Comparison of ENCODE assay signal across 8 cellular contexts in the genomic region with DNA sequence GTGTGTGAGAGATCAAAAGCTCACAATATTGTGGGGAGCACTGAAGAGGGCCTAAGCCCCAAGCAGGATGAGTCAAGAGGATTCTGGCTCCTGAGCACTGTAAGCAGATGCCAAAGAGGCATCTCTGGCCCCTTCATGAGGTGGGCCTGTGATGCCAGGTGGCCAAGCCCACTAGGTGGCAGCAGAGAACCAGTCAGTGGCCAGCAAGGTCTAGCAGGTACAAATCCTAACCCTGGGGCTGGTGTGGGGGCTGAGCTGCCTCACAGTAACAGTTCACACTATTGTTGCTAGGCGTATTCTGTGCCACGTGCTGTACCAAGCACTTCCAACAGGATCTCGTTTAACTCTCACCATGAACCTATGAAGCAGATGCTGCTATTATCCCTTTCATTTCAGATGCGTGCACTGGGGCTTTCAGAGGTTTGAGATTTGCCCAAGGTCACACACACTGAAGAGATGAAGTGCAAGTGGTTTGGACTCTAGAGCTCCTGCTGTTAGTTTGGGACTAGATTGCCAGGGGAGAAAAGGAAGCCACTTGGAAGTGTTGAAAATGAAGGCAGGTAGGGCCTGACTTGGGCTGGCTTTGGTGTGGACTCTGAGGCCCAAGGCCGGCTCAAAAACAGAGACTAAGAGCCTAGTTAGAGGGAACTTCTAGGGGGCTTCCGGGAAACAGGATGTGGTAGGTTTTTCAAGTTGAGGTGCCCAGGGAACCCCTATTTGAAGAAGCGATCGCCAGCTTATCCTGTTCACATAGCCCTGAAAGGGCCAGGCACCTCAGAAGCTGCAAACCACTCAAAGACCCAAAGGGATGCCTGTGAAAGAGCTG. TPM values are rescaled to one million over a fixed set of nuclear protein-coding genes. Genes with fewer than 3 reads are reported as not detected.
DNase-seq lines count a peak whose midpoint lies in the region; ATAC-seq, FAIRE-seq and TF ChIP-seq lines count a peak whose summit lies in the region.

No MANE protein-coding gene starts in this region.

- H3K9me3 Mint-ChIP-seq in activated T-helper 17 cell treated with anti-CD3 and anti-CD28 coated beads, Interleukin-2, amount 50 U/mL, for 72 hours: no peaks in the 10 kb centered on the region

- 48 to 50% methylated on average over 8 of the region's 8 CpGs for WGBS in pancreas, 2 donors
- 62 to 85% methylated on average over 4 to 8 of the region's 8 CpGs for WGBS in transverse colon (ENCODE audit: low coverage in 1 of 2), 2 donors

- no peaks in the 10 kb centered on the region for H3K36me3 Mint-ChIP-seq in activated T-helper 17 cell treated with anti-CD3 and anti-CD28 coated beads, Interleukin-2, amount 50 U/mL, for 72 hours (ENCODE audit: low read depth)

- no peaks in the 10 kb centered on the region for H3K4me1 Mint-ChIP-seq in activated T-helper 17 cell treated with anti-CD3 and anti-CD28 coated beads, Interleukin-2, amount 50 U/mL, for 72 hours

- ATAC-seq in GM21619 (IDR thresholded peaks at IDR 0.05; ENCODE audit: unreplicated experiment) (peak; percentile 88), pancreas (peak; percentile 89 to 99 (median 96))
- ATAC-seq in activated T-helper 17 cell treated with anti-CD3 and anti-CD28 coated beads, Interleukin-2, amount 50 U/mL, for 72 hours (replicated peaks): peak; percentile 98

- peak; percentile 97 for TF ChIP-seq CTCF in foreskin fibroblast (IDR thresholded peaks at IDR 0.05; ENCODE audit: low read depth, low read length)
- TF ChIP-seq CTCF in pancreas (IDR thresholded peaks at IDR 0.05): peak; percentile 78 to 94 (median 90)
- TF ChIP-seq CTCF in transverse colon (IDR thresholded peaks at IDR 0.05): peak; percentile 72 to 88 (median 80)

- H3K4me3 ChIP-seq in foreskin fibroblast (ENCODE audit: low read depth in 1 of 2, low read length in 2 of 2) (no peak overlapping the region), pancreas (no peak overlapping the region), transverse colon (no peak overlapping the region)

- DNase-seq in EL: peak; percentile 68
- DNase-seq in RPMI8226: peak; percentile 75
- peak; percentile 43 to 83 for DNase-seq in foreskin fibroblast
- peak; percentile 53 to 88 (median 78) for DNase-seq in pancreas
- peak; percentile 73 for DNase-seq in transverse colon

- no peak overlapping the region for H3K27ac ChIP-seq in pancreas
- no peak overlapping the region for H3K27ac ChIP-seq in transverse colon

- H3K27me3 Mint-ChIP-seq in activated T-helper 17 cell treated with anti-CD3 and anti-CD28 coated beads, Interleukin-2, amount 50 U/mL, for 72 hours: no peaks in the 10 kb centered on the region

- no peaks in the 10 kb centered on the region for H3K4me1 ChIP-seq in pancreas
- H3K4me1 ChIP-seq in transverse colon: no peaks in the 10 kb centered on the region

- TF ChIP-seq EP300 in Ishikawa (IDR thresholded peaks at IDR 0.05; ENCODE audit: borderline replicate concordance) (no peak), transverse colon (IDR thresholded peaks at IDR 0.05; ENCODE audit: low read depth) (no peak)

- intact Hi-C loops in pancreas (cut with DNase I) (loop anchor here in 2 of 3 donors (5.0 to 10.0 kb wide), 2 partner anchors 158 to 161 kb away; no protein-coding TSS in a partner anchor), transverse colon (cut with DNase I; ENCODE audit: low total_unique reads) (loop anchor here (10.0 kb wide), 1 partner anchor 168 kb away; no protein-coding TSS in a partner anchor)

- peak overlapping the region; percentile 33 for H3K27ac Mint-ChIP-seq in activated T-helper 17 cell treated with anti-CD3 and anti-CD28 coated beads, Interleukin-2, amount 50 U/mL, for 72 hours

- in situ Hi-C loops in transverse colon (cut with MboI; ENCODE audit: low pct_ligation_motif_present in 1 of 4, low pct_unique_long_range_greater_than_20kb in 1 of 4, low sequenced_read_pairs in 3 of 4): loop anchor here (5.0 to 25.0 kb wide), 3 partner anchors 151 to 426 kb away; no protein-coding TSS in a partner anchor

- H3K4me3 Mint-ChIP-seq in activated T-helper 17 cell treated with anti-CD3 and anti-CD28 coated beads, Interleukin-2, amount 50 U/mL, for 72 hours: no peak overlapping the region

- H3K36me3 ChIP-seq in pancreas: no peaks in the 10 kb centered on the region
- H3K36me3 ChIP-seq in transverse colon: no peaks in the 10 kb centered on the region

- FAIRE-seq in pancreas (lab: Jason Lieb, UNC): no peak

- TF ChIP-seq RAD21 in Ishikawa (IDR thresholded peaks at IDR 0.05; ENCODE audit: low read depth): peak; percentile 97

- H3K9me3 ChIP-seq in pancreas (no peaks in the 10 kb centered on the region), transverse colon (no peaks in the 10 kb centered on the region)

- no peak for TF ChIP-seq POLR2A in transverse colon (IDR thresholded peaks at IDR 0.05)

- no peaks in the 10 kb centered on the region for H3K27me3 ChIP-seq in pancreas
- no peaks in the 10 kb centered on the region for H3K27me3 ChIP-seq in transverse colon

TF ChIP-seq in Ishikawa, 13 proteins besides CTCF, POLR2A, EP300 and RAD21:
- TF ChIP-seq MAX (IDR thresholded peaks at IDR 0.05) (no peak), ZBTB7A (IDR thresholded peaks at IDR 0.05; ENCODE audit: low read depth) (no peak), CEBPB (IDR thresholded peaks at IDR 0.05) (no peak), FOXM1 (IDR thresholded peaks at IDR 0.05; ENCODE audit: borderline replicate concordance, low read depth) (no peak), TCF12 (IDR thresholded peaks at IDR 0.05; ENCODE audit: low read depth) (no peak), YY1 (IDR thresholded peaks at IDR 0.05; ENCODE audit: low read depth) (no peak), TEAD4 (IDR thresholded peaks at IDR 0.05) (no peak), EGR1 (IDR thresholded peaks at IDR 0.05) (no peak), USF1 (IDR thresholded peaks at IDR 0.05) (no peak), CREB1 (IDR thresholded peaks at IDR 0.05; ENCODE audit: low read depth) (no peak), TAF1 (IDR thresholded peaks at IDR 0.05; ENCODE audit: low read depth) (no peak), NFIC (IDR thresholded peaks at IDR 0.05) (no peak)
- TF ChIP-seq, protein P1, sequence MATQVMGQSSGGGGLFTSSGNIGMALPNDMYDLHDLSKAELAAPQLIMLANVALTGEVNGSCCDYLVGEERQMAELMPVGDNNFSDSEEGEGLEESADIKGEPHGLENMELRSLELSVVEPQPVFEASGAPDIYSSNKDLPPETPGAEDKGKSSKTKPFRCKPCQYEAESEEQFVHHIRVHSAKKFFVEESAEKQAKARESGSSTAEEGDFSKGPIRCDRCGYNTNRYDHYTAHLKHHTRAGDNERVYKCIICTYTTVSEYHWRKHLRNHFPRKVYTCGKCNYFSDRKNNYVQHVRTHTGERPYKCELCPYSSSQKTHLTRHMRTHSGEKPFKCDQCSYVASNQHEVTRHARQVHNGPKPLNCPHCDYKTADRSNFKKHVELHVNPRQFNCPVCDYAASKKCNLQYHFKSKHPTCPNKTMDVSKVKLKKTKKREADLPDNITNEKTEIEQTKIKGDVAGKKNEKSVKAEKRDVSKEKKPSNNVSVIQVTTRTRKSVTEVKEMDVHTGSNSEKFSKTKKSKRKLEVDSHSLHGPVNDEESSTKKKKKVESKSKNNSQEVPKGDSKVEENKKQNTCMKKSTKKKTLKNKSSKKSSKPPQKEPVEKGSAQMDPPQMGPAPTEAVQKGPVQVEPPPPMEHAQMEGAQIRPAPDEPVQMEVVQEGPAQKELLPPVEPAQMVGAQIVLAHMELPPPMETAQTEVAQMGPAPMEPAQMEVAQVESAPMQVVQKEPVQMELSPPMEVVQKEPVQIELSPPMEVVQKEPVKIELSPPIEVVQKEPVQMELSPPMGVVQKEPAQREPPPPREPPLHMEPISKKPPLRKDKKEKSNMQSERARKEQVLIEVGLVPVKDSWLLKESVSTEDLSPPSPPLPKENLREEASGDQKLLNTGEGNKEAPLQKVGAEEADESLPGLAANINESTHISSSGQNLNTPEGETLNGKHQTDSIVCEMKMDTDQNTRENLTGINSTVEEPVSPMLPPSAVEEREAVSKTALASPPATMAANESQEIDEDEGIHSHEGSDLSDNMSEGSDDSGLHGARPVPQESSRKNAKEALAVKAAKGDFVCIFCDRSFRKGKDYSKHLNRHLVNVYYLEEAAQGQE (IDR thresholded peaks at IDR 0.05; ENCODE audit: low read depth): no peak
TF ChIP-seq in Ishikawa: peak in this region for 0.

RNA-seq across cellular contexts. Expression of gene MLANA, which starts 4.4 kb away (rescaled TPM):
- total RNA-seq in activated T-helper 17 cell treated with anti-CD3 and anti-CD28 coated beads, Interleukin-2, amount 50 U/mL, for 72 hours: not detected
- total RNA-seq in pancreas (not detected), transverse colon (not detected)
- polyA plus RNA-seq in pancreas: not detected

RNA-seq across cellular contexts. Expression of gene ERMP1, which starts 53.4 kb away (rescaled TPM):
- 10 to 100 TPM; 17.7 to 22.4 TPM for total RNA-seq in activated T-helper 17 cell treated with anti-CD3 and anti-CD28 coated beads, Interleukin-2, amount 50 U/mL, for 72 hours
- 10 to 100 TPM in 1 of 6 donors, 1 to 10 TPM in 5; 6.9 to 15.5 (median 7.8) TPM for total RNA-seq in pancreas
- 1 to 10 TPM; 2.1 to 6.5 TPM for polyA plus RNA-seq in pancreas
- total RNA-seq in transverse colon: 10 to 100 TPM; 33.3 to 46.2 (median 34.8) TPM
